ENCODE assay signal across 7 cellular contexts in the genomic region with DNA sequence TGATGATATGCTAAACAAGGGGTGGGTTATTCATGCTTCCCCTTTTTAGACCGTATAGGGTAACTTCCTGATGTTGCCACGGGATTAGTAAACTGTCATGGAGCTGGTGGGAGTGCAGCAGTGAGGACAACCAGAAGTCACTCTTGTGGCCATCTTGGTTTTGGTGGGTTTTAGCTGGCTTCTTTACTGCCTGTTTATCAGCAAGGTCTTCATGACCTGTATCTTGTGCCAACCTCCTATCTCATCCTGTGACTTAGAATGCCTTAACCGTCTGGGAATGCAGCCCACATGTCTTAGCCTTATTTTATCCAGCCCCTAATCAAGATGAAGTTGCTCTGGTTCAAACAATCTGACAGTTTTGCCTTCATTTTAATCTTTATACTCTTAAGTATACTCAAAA. TPM values are rescaled to one million over a fixed set of nuclear protein-coding genes. Genes with fewer than 3 reads are reported as not detected.
"Had no signal": no experiment of that assay in that cellular context is flagged by ENCODE, and none has a peak within 500 bp of the region (broad histone marks: within the 10 kb centered on the region; RNA-seq: fewer than 3 reads in every experiment).

No MANE protein-coding gene starts in this region.

RNA-seq across cellular contexts. Expression of gene STEAP4, which starts 41.7 kb away (rescaled TPM):
- total RNA-seq: activated CD4-positive, alpha-beta T cell treated with anti-CD3 and anti-CD28 coated beads for 36 hours; activated CD8-positive, alpha-beta T cell treated with anti-CD3 and anti-CD28 coated beads, Interleukin-2, amount 10 ng/mL, durations not matched to agents 7 days and 5 days; dermis blood vessel endothelial cell; naive thymus-derived CD8-positive, alpha-beta T cell; neural crest cell; pulmonary artery endothelial cell had no signal
- polyA plus RNA-seq: immature natural killer cell; naive thymus-derived CD8-positive, alpha-beta T cell had no signal
